Comparison of ENCODE assay signal across 21 cellular contexts in genomic region chr7:142602183-142602582, GRCh38.
"Had no signal": no experiment of that assay in that cellular context is flagged by ENCODE, and none has a peak within 500 bp of the region (broad histone marks: within the 10 kb centered on the region; RNA-seq: fewer than 3 reads in every experiment).

No MANE protein-coding gene starts in this region.

- H3K27me3 ChIP-seq: neutrophil, right lobe of liver, upper lobe of left lung, uterus had no signal

- H3K4me1 ChIP-seq: heart right ventricle, psoas muscle, right lobe of liver, tibial artery, uterus had no signal

- H3K27ac ChIP-seq: heart right ventricle, neutrophil, psoas muscle, right lobe of liver, spleen, tibial artery, upper lobe of left lung, uterus had no signal

- H3K4me1 Mint-ChIP-seq: stimulated activated memory B cell treated with anti-CD40 and anti-IgM and Interleukin-4, amounts not matched to agents 10 μg/mL and 1 μg/mL and 100 μg/mL, for 72 hours had no signal

- H3K36me3 ChIP-seq: heart right ventricle, neutrophil, right lobe of liver, spleen, tibial artery, upper lobe of left lung, uterus had no signal

- H3K4me3 Mint-ChIP-seq: dendritic cell treated with granulocyte-macrophage colony-stimulating factor and Interleukin-4, amounts not matched to agents 40 ng/mL and 50 ng/mL, for 4 days; effector memory CD8-positive, alpha-beta T cell; naive thymus-derived CD8-positive, alpha-beta T cell; stimulated activated memory B cell treated with anti-CD40 and anti-IgM and Interleukin-4, amounts not matched to agents 10 μg/mL and 1 μg/mL and 100 μg/mL, for 72 hours; stimulated activated naive CD8-positive, alpha-beta T cell treated with anti-CD3 and anti-CD28 coated beads, Interleukin-15, Interleukin-2, amounts not matched to agents 100 ng/mL and 50 ng/mL, for 24 hours had no signal

- H3K36me3 Mint-ChIP-seq: stimulated activated memory B cell treated with anti-CD40 and anti-IgM and Interleukin-4, amounts not matched to agents 10 μg/mL and 1 μg/mL and 100 μg/mL, for 72 hours had no signal

- H3K9me3 ChIP-seq: heart right ventricle, neutrophil, psoas muscle, right lobe of liver, spleen, tibial artery, upper lobe of left lung, uterus had no signal

- H3K27me3 Mint-ChIP-seq: effector memory CD8-positive, alpha-beta T cell had no signal

- FAIRE-seq: frontal cortex had no signal

- H3K9me3 Mint-ChIP-seq: dendritic cell treated with granulocyte-macrophage colony-stimulating factor and Interleukin-4, amounts not matched to agents 40 ng/mL and 50 ng/mL, for 4 days; effector memory CD8-positive, alpha-beta T cell; naive thymus-derived CD8-positive, alpha-beta T cell; stimulated activated memory B cell treated with anti-CD40 and anti-IgM and Interleukin-4, amounts not matched to agents 10 μg/mL and 1 μg/mL and 100 μg/mL, for 72 hours; stimulated activated naive CD8-positive, alpha-beta T cell treated with anti-CD3 and anti-CD28 coated beads, Interleukin-15, Interleukin-2, amounts not matched to agents 100 ng/mL and 50 ng/mL, for 24 hours had no signal

- DNase-seq: effector memory CD8-positive, alpha-beta T cell; erythroblast; heart right ventricle; islet precursor cell; mammary epithelial cell; naive thymus-derived CD8-positive, alpha-beta T cell; retina; right lobe of liver; spleen; stimulated activated CD4-positive, alpha-beta T cell treated with anti-CD3 and anti-CD28 coated beads, Interleukin-15, amount 100 ng/mL, for 24 hours; stimulated activated CD4-positive, alpha-beta T cell treated with anti-CD3 and anti-CD28 coated beads, Interleukin-1b, Interleukin-23, amount 100 ng/mL, for 48 hours; stimulated activated CD4-positive, alpha-beta T cell treated with anti-CD3 and anti-CD28 coated beads, Interleukin-4, amount 100 ng/mL, for 24 hours; tibial artery; upper lobe of left lung; uterus had no signal

- H3K27ac Mint-ChIP-seq: dendritic cell treated with granulocyte-macrophage colony-stimulating factor and Interleukin-4, amounts not matched to agents 40 ng/mL and 50 ng/mL, for 4 days; effector memory CD8-positive, alpha-beta T cell; naive thymus-derived CD8-positive, alpha-beta T cell; stimulated activated memory B cell treated with anti-CD40 and anti-IgM and Interleukin-4, amounts not matched to agents 10 μg/mL and 1 μg/mL and 100 μg/mL, for 72 hours; stimulated activated naive CD8-positive, alpha-beta T cell treated with anti-CD3 and anti-CD28 coated beads, Interleukin-15, Interleukin-2, amounts not matched to agents 100 ng/mL and 50 ng/mL, for 24 hours had no signal

- H3K4me3 ChIP-seq: heart right ventricle, psoas muscle, right lobe of liver, spleen, tibial artery, upper lobe of left lung, uterus had no signal
